1 cellular context compared by ENCODE assay signal in genomic region chr14:100240725-100241032, GRCh38.
TF ChIP-seq lines count a peak whose summit lies in the region.

No MANE protein-coding gene starts in this region.

TF ChIP-seq in HEK293, 187 proteins besides CTCF, POLR2A, EP300 and RAD21 (continued from another document):
- TF ChIP-seq ZNF518A (tag by site-specific recombination; conservative IDR thresholded peaks at IDR 0.05; ENCODE audit: low read depth) (0 out of 2 replicates have a peak, but pooled peaks have one; percentile 19), IKZF3 (tag by site-specific recombination; IDR thresholded peaks at IDR 0.05) (no peak), ZNF37A (tag by site-specific recombination; IDR thresholded peaks at IDR 0.05) (no peak), ZNF560 (tag by site-specific recombination; IDR thresholded peaks at IDR 0.05; ENCODE audit: borderline replicate concordance) (no peak), ZXDB (tag by site-specific recombination; IDR thresholded peaks at IDR 0.05) (0 out of 2 replicates have a peak, but pooled peaks have one; percentile 22), KLF8 (tag by site-specific recombination; IDR thresholded peaks at IDR 0.05) (0 out of 2 replicates have a peak, but pooled peaks have one; percentile 28), ZNF423 (tag by site-specific recombination; IDR thresholded peaks at IDR 0.05) (no peak), ZNF449 (tag by site-specific recombination; IDR thresholded peaks at IDR 0.05) (no peak), ZNF341 (tag by site-specific recombination; IDR thresholded peaks at IDR 0.05; ENCODE audit: low read depth) (no peak), ZNF692 (tag by site-specific recombination; IDR thresholded peaks at IDR 0.05) (0 out of 2 replicates have a peak, but pooled peaks have one; percentile 5), ZNF146 (tag by site-specific recombination; IDR thresholded peaks at IDR 0.05) (no peak), PRDM1 (tag by site-specific recombination; IDR thresholded peaks at IDR 0.05) (peak; percentile 94), ZNF629 (tag by site-specific recombination; IDR thresholded peaks at IDR 0.05) (0 out of 2 replicates have a peak, but pooled peaks have one; percentile 7)
